Comparison of ENCODE assay signal across 1 cellular context in the genomic region with DNA sequence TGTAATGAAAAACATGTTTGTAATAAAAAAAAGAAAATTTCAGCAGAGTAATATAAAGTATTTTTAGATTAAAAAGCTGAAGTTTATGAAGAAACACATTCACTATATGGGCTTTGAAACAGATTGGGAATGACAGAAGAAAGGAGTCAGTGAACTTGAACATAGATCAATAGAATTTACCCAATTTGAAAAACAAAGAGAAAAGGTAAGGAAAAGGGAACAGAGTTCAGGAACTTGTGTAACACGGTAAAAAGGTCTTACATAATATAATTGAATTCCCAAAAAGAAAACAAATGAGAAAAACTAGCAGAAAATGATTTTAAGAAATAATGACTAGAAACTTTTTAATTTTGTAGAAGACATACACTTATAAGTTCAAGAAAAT.
TF ChIP-seq lines count a peak whose summit lies in the region.

No MANE protein-coding gene starts in this region.

TF ChIP-seq in HepG2, 621 proteins besides CTCF, POLR2A, EP300 and RAD21 (continued from another document and continues in another):
- TF ChIP-seq CREB1 (IDR thresholded peaks at IDR 0.05) (no peak), CREB1 (CRISPR knock-in tag; IDR thresholded peaks at IDR 0.05) (peak; percentile 26; the same call in 1 of the 2 replicates), ZNF225 (CRISPR knock-in tag; IDR thresholded peaks at IDR 0.05) (no peak), NR2F1 (CRISPR knock-in tag; IDR thresholded peaks at IDR 0.05) (peak; percentile 14 to 46; a peak in 1 of 4 replicates), THAP11 (CRISPR knock-in tag; IDR thresholded peaks at IDR 0.05) (peak; percentile 21; the same call in 1 of the 2 replicates), KMT2B (CRISPR knock-in tag; IDR thresholded peaks at IDR 0.05) (no peak), ONECUT2 (CRISPR knock-in tag; IDR thresholded peaks at IDR 0.05) (peak; percentile 90), ZNF101 (CRISPR knock-in tag; IDR thresholded peaks at IDR 0.05; ENCODE audit: borderline replicate concordance, low read depth) (no peak), RXRB (CRISPR knock-in tag; IDR thresholded peaks at IDR 0.05; ENCODE audit: borderline replicate concordance) (peak; percentile 94), MXD4 (CRISPR knock-in tag; IDR thresholded peaks at IDR 0.05) (no peak), SOX5 (CRISPR knock-in tag; IDR thresholded peaks at IDR 0.05; ENCODE audit: borderline replicate concordance) (peak; percentile 95), NFATC3 (CRISPR knock-in tag; IDR thresholded peaks at IDR 0.05) (no peak), TCF7 (IDR thresholded peaks at IDR 0.05; ENCODE audit: low read depth) (peak; percentile 34; the same call in 1 of the 2 replicates), FOXJ3 (CRISPR knock-in tag; IDR thresholded peaks at IDR 0.05; ENCODE audit: borderline replicate concordance) (peak; percentile 76; the same call in 1 of the 2 replicates), ZNF430 (CRISPR knock-in tag; IDR thresholded peaks at IDR 0.05) (no peak), RARA (CRISPR knock-in tag; IDR thresholded peaks at IDR 0.05) (peak; percentile 94), EHMT2 (IDR thresholded peaks at IDR 0.05; ENCODE audit: borderline replicate concordance, low read depth, low read length) (0 out of 2 replicates have a peak, but pooled peaks have one; percentile 30), FOXP1 (IDR thresholded peaks at IDR 0.05) (no peak), FOXP1 (CRISPR knock-in tag; IDR thresholded peaks at IDR 0.05) (peak; percentile 86), HNF4A (CRISPR knock-in tag; IDR thresholded peaks at IDR 0.05) (peak; percentile 85), FOXO1 (CRISPR knock-in tag; IDR thresholded peaks at IDR 0.05) (peak; percentile 24; the same call in 1 of the 2 replicates), RORA (CRISPR knock-in tag; IDR thresholded peaks at IDR 0.05) (0 out of 2 replicates have a peak, but pooled peaks have one; percentile 42)
- TF ChIP-seq, protein P1, sequence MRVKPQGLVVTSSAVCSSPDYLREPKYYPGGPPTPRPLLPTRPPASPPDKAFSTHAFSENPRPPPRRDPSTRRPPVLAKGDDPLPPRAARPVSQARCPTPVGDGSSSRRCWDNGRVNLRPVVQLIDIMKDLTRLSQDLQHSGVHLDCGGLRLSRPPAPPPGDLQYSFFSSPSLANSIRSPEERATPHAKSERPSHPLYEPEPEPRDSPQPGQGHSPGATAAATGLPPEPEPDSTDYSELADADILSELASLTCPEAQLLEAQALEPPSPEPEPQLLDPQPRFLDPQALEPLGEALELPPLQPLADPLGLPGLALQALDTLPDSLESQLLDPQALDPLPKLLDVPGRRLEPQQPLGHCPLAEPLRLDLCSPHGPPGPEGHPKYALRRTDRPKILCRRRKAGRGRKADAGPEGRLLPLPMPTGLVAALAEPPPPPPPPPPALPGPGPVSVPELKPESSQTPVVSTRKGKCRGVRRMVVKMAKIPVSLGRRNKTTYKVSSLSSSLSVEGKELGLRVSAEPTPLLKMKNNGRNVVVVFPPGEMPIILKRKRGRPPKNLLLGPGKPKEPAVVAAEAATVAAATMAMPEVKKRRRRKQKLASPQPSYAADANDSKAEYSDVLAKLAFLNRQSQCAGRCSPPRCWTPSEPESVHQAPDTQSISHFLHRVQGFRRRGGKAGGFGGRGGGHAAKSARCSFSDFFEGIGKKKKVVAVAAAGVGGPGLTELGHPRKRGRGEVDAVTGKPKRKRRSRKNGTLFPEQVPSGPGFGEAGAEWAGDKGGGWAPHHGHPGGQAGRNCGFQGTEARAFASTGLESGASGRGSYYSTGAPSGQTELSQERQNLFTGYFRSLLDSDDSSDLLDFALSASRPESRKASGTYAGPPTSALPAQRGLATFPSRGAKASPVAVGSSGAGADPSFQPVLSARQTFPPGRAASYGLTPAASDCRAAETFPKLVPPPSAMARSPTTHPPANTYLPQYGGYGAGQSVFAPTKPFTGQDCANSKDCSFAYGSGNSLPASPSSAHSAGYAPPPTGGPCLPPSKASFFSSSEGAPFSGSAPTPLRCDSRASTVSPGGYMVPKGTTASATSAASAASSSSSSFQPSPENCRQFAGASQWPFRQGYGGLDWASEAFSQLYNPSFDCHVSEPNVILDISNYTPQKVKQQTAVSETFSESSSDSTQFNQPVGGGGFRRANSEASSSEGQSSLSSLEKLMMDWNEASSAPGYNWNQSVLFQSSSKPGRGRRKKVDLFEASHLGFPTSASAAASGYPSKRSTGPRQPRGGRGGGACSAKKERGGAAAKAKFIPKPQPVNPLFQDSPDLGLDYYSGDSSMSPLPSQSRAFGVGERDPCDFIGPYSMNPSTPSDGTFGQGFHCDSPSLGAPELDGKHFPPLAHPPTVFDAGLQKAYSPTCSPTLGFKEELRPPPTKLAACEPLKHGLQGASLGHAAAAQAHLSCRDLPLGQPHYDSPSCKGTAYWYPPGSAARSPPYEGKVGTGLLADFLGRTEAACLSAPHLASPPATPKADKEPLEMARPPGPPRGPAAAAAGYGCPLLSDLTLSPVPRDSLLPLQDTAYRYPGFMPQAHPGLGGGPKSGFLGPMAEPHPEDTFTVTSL (CRISPR knock-in tag; IDR thresholded peaks at IDR 0.05; ENCODE audit: borderline replicate concordance), result peak; percentile 85; the same call in 1 of the 2 replicates
- TF ChIP-seq, protein P2, sequence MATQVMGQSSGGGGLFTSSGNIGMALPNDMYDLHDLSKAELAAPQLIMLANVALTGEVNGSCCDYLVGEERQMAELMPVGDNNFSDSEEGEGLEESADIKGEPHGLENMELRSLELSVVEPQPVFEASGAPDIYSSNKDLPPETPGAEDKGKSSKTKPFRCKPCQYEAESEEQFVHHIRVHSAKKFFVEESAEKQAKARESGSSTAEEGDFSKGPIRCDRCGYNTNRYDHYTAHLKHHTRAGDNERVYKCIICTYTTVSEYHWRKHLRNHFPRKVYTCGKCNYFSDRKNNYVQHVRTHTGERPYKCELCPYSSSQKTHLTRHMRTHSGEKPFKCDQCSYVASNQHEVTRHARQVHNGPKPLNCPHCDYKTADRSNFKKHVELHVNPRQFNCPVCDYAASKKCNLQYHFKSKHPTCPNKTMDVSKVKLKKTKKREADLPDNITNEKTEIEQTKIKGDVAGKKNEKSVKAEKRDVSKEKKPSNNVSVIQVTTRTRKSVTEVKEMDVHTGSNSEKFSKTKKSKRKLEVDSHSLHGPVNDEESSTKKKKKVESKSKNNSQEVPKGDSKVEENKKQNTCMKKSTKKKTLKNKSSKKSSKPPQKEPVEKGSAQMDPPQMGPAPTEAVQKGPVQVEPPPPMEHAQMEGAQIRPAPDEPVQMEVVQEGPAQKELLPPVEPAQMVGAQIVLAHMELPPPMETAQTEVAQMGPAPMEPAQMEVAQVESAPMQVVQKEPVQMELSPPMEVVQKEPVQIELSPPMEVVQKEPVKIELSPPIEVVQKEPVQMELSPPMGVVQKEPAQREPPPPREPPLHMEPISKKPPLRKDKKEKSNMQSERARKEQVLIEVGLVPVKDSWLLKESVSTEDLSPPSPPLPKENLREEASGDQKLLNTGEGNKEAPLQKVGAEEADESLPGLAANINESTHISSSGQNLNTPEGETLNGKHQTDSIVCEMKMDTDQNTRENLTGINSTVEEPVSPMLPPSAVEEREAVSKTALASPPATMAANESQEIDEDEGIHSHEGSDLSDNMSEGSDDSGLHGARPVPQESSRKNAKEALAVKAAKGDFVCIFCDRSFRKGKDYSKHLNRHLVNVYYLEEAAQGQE (IDR thresholded peaks at IDR 0.05; ENCODE audit: borderline replicate concordance in 1 of 2, low read depth in 1 of 2, low read length in 2 of 2), result peak in 1 of 2 experiments; percentile 57; a peak in 1 of 4 replicates
- TF ChIP-seq, protein P3, sequence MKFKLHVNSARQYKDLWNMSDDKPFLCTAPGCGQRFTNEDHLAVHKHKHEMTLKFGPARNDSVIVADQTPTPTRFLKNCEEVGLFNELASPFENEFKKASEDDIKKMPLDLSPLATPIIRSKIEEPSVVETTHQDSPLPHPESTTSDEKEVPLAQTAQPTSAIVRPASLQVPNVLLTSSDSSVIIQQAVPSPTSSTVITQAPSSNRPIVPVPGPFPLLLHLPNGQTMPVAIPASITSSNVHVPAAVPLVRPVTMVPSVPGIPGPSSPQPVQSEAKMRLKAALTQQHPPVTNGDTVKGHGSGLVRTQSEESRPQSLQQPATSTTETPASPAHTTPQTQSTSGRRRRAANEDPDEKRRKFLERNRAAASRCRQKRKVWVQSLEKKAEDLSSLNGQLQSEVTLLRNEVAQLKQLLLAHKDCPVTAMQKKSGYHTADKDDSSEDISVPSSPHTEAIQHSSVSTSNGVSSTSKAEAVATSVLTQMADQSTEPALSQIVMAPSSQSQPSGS (CRISPR knock-in tag; IDR thresholded peaks at IDR 0.05), result 0 out of 2 replicates have a peak, but pooled peaks have one; percentile 44
- TF ChIP-seq, protein P4, sequence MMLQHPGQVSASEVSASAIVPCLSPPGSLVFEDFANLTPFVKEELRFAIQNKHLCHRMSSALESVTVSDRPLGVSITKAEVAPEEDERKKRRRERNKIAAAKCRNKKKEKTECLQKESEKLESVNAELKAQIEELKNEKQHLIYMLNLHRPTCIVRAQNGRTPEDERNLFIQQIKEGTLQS (CRISPR knock-in tag; IDR thresholded peaks at IDR 0.05), result no peak
- TF ChIP-seq, protein P5, sequence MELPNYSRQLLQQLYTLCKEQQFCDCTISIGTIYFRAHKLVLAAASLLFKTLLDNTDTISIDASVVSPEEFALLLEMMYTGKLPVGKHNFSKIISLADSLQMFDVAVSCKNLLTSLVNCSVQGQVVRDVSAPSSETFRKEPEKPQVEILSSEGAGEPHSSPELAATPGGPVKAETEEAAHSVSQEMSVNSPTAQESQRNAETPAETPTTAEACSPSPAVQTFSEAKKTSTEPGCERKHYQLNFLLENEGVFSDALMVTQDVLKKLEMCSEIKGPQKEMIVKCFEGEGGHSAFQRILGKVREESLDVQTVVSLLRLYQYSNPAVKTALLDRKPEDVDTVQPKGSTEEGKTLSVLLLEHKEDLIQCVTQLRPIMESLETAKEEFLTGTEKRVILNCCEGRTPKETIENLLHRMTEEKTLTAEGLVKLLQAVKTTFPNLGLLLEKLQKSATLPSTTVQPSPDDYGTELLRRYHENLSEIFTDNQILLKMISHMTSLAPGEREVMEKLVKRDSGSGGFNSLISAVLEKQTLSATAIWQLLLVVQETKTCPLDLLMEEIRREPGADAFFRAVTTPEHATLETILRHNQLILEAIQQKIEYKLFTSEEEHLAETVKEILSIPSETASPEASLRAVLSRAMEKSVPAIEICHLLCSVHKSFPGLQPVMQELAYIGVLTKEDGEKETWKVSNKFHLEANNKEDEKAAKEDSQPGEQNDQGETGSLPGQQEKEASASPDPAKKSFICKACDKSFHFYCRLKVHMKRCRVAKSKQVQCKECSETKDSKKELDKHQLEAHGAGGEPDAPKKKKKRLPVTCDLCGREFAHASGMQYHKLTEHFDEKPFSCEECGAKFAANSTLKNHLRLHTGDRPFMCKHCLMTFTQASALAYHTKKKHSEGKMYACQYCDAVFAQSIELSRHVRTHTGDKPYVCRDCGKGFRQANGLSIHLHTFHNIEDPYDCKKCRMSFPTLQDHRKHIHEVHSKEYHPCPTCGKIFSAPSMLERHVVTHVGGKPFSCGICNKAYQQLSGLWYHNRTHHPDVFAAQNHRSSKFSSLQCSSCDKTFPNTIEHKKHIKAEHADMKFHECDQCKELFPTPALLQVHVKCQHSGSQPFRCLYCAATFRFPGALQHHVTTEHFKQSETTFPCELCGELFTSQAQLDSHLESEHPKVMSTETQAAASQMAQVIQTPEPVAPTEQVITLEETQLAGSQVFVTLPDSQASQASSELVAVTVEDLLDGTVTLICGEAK (IDR thresholded peaks at IDR 0.05), result no peak
- TF ChIP-seq, protein P5 (CRISPR knock-in tag; IDR thresholded peaks at IDR 0.05), result no peak
- TF ChIP-seq, protein P6, sequence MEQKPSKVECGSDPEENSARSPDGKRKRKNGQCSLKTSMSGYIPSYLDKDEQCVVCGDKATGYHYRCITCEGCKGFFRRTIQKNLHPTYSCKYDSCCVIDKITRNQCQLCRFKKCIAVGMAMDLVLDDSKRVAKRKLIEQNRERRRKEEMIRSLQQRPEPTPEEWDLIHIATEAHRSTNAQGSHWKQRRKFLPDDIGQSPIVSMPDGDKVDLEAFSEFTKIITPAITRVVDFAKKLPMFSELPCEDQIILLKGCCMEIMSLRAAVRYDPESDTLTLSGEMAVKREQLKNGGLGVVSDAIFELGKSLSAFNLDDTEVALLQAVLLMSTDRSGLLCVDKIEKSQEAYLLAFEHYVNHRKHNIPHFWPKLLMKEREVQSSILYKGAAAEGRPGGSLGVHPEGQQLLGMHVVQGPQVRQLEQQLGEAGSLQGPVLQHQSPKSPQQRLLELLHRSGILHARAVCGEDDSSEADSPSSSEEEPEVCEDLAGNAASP (CRISPR knock-in tag; IDR thresholded peaks at IDR 0.05; ENCODE audit: borderline replicate concordance), result peak; percentile 67
- TF ChIP-seq, protein P7, sequence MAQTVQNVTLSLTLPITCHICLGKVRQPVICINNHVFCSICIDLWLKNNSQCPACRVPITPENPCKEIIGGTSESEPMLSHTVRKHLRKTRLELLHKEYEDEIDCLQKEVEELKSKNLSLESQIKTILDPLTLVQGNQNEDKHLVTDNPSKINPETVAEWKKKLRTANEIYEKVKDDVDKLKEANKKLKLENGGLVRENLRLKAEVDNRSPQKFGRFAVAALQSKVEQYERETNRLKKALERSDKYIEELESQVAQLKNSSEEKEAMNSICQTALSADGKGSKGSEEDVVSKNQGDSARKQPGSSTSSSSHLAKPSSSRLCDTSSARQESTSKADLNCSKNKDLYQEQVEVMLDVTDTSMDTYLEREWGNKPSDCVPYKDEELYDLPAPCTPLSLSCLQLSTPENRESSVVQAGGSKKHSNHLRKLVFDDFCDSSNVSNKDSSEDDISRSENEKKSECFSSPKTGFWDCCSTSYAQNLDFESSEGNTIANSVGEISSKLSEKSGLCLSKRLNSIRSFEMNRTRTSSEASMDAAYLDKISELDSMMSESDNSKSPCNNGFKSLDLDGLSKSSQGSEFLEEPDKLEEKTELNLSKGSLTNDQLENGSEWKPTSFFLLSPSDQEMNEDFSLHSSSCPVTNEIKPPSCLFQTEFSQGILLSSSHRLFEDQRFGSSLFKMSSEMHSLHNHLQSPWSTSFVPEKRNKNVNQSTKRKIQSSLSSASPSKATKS (CRISPR knock-in tag; IDR thresholded peaks at IDR 0.05), result no peak
